1 cellular context compared by ENCODE assay signal in the genomic region with DNA sequence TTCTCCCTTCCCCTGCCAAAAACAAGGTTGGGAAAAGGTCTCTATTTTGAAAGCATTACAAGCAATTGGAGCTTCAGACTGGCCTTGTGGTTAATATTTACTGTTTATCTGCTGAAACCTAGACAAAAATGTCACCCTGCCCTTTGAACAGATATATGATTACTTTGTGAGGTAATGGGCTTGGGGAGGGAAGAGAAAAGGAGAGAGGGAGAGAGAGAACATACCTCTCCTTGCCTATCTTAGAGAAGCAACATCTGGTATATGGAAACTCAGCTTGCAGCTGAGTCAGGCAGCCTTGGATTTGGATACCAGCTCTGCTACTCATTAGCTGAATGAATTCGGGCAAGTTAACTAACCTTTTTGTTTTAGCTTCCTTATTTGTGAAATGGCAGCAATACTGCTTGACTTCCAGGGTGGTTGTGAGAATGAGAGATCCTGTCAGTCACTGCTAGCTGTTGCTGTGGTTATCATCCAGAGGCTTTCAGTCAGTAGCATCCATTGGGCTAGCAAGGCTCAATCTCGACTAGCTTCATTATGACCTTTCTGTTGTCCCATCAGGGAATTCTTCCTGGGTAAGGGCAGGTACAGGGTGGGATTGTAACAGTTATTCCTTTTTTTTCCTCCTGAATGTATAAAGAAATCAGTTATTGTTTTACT.
TF ChIP-seq lines count a peak whose summit lies in the region.

No MANE protein-coding gene starts in this region.

TF ChIP-seq in HepG2, 621 proteins besides CTCF, POLR2A, EP300 and RAD21 (continued from another document and continues in another):
- TF ChIP-seq, protein P1, sequence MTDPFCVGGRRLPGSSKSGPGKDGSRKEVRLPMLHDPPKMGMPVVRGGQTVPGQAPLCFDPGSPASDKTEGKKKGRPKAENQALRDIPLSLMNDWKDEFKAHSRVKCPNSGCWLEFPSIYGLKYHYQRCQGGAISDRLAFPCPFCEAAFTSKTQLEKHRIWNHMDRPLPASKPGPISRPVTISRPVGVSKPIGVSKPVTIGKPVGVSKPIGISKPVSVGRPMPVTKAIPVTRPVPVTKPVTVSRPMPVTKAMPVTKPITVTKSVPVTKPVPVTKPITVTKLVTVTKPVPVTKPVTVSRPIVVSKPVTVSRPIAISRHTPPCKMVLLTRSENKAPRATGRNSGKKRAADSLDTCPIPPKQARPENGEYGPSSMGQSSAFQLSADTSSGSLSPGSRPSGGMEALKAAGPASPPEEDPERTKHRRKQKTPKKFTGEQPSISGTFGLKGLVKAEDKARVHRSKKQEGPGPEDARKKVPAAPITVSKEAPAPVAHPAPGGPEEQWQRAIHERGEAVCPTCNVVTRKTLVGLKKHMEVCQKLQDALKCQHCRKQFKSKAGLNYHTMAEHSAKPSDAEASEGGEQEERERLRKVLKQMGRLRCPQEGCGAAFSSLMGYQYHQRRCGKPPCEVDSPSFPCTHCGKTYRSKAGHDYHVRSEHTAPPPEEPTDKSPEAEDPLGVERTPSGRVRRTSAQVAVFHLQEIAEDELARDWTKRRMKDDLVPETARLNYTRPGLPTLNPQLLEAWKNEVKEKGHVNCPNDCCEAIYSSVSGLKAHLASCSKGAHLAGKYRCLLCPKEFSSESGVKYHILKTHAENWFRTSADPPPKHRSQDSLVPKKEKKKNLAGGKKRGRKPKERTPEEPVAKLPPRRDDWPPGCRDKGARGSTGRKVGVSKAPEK (CRISPR knock-in tag; IDR thresholded peaks at IDR 0.05; ENCODE audit: borderline replicate concordance): no peak
- TF ChIP-seq DMAP1 (CRISPR knock-in tag; IDR thresholded peaks at IDR 0.05) (no peak), ZNF660 (CRISPR knock-in tag; IDR thresholded peaks at IDR 0.05; ENCODE audit: borderline replicate concordance, low read depth) (no peak), FOXA3 (CRISPR knock-in tag; IDR thresholded peaks at IDR 0.05) (peak; percentile 87), HMG20A (CRISPR knock-in tag; IDR thresholded peaks at IDR 0.05; ENCODE audit: borderline replicate concordance) (peak; percentile 68; the same call in 1 of the 2 replicates), SIN3B (IDR thresholded peaks at IDR 0.05; ENCODE audit: low read length) (no peak), PRMT3 (CRISPR knock-in tag; IDR thresholded peaks at IDR 0.05; ENCODE audit: borderline replicate concordance, low read depth) (no peak), AKAP8 (CRISPR knock-in tag; IDR thresholded peaks at IDR 0.05) (no peak), ZNF331 (CRISPR knock-in tag; IDR thresholded peaks at IDR 0.05) (0 out of 2 replicates have a peak, but pooled peaks have one; percentile 18), ONECUT2 (CRISPR knock-in tag; IDR thresholded peaks at IDR 0.05) (peak; percentile 68), ATRX (CRISPR knock-in tag; IDR thresholded peaks at IDR 0.05; ENCODE audit: borderline replicate concordance) (no peak), ZFP36L2 (CRISPR knock-in tag; IDR thresholded peaks at IDR 0.05) (no peak), ZNF354B (CRISPR knock-in tag; IDR thresholded peaks at IDR 0.05) (no peak), ZFP37 (CRISPR knock-in tag; IDR thresholded peaks at IDR 0.05; ENCODE audit: borderline replicate concordance) (no peak), TCF7 (IDR thresholded peaks at IDR 0.05; ENCODE audit: low read depth) (peak; percentile 65), ZNF777 (CRISPR knock-in tag; IDR thresholded peaks at IDR 0.05) (no peak), KDM4B (CRISPR knock-in tag; IDR thresholded peaks at IDR 0.05) (no peak; the same call in 1 of the 2 replicates), HNF4G (IDR thresholded peaks at IDR 0.05; ENCODE audit: borderline replicate concordance, low read depth, low read length) (peak; percentile 62), HNF4G (CRISPR knock-in tag; IDR thresholded peaks at IDR 0.05; ENCODE audit: borderline replicate concordance, low read depth) (no peak), FOXK2 (IDR thresholded peaks at IDR 0.05) (0 out of 2 replicates have a peak, but pooled peaks have one; percentile 25), ZNF549 (CRISPR knock-in tag; IDR thresholded peaks at IDR 0.05) (no peak), ZNF34 (CRISPR knock-in tag; IDR thresholded peaks at IDR 0.05; ENCODE audit: borderline replicate concordance) (no peak), ZNF605 (CRISPR knock-in tag; IDR thresholded peaks at IDR 0.05) (no peak), SAP130 (CRISPR knock-in tag; IDR thresholded peaks at IDR 0.05; ENCODE audit: low read depth) (peak; percentile 87), HMGA1 (CRISPR knock-in tag; conservative IDR thresholded peaks at IDR 0.05) (no peak), MED13 (CRISPR knock-in tag; IDR thresholded peaks at IDR 0.05) (peak; percentile 60; the same call in 1 of the 2 replicates), NCOA2 (CRISPR knock-in tag; IDR thresholded peaks at IDR 0.05) (peak; percentile 88), NFKBIZ (CRISPR knock-in tag; IDR thresholded peaks at IDR 0.05) (no peak)
- TF ChIP-seq, protein P2, sequence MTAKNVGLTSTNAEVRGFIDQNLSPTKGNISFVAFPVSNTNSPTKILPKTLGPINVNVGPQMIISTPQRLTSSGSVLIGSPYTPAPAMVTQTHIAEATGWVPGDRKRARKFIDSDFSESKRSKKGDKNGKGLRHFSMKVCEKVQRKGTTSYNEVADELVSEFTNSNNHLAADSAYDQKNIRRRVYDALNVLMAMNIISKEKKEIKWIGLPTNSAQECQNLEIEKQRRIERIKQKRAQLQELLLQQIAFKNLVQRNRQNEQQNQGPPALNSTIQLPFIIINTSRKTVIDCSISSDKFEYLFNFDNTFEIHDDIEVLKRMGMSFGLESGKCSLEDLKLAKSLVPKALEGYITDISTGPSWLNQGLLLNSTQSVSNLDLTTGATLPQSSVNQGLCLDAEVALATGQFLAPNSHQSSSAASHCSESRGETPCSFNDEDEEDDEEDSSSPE (CRISPR knock-in tag; IDR thresholded peaks at IDR 0.05): no peak
- TF ChIP-seq, protein P3, sequence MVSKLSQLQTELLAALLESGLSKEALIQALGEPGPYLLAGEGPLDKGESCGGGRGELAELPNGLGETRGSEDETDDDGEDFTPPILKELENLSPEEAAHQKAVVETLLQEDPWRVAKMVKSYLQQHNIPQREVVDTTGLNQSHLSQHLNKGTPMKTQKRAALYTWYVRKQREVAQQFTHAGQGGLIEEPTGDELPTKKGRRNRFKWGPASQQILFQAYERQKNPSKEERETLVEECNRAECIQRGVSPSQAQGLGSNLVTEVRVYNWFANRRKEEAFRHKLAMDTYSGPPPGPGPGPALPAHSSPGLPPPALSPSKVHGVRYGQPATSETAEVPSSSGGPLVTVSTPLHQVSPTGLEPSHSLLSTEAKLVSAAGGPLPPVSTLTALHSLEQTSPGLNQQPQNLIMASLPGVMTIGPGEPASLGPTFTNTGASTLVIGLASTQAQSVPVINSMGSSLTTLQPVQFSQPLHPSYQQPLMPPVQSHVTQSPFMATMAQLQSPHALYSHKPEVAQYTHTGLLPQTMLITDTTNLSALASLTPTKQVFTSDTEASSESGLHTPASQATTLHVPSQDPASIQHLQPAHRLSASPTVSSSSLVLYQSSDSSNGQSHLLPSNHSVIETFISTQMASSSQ (IDR thresholded peaks at IDR 0.05; ENCODE audit: low read depth): peak; percentile 91
- TF ChIP-seq, protein P3 (CRISPR knock-in tag; IDR thresholded peaks at IDR 0.05; ENCODE audit: borderline replicate concordance): peak; percentile 94
- TF ChIP-seq, protein P4, sequence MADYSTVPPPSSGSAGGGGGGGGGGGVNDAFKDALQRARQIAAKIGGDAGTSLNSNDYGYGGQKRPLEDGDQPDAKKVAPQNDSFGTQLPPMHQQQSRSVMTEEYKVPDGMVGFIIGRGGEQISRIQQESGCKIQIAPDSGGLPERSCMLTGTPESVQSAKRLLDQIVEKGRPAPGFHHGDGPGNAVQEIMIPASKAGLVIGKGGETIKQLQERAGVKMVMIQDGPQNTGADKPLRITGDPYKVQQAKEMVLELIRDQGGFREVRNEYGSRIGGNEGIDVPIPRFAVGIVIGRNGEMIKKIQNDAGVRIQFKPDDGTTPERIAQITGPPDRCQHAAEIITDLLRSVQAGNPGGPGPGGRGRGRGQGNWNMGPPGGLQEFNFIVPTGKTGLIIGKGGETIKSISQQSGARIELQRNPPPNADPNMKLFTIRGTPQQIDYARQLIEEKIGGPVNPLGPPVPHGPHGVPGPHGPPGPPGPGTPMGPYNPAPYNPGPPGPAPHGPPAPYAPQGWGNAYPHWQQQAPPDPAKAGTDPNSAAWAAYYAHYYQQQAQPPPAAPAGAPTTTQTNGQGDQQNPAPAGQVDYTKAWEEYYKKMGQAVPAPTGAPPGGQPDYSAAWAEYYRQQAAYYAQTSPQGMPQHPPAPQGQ (CRISPR knock-in tag; IDR thresholded peaks at IDR 0.05; ENCODE audit: borderline replicate concordance): no peak
- TF ChIP-seq, protein P5, sequence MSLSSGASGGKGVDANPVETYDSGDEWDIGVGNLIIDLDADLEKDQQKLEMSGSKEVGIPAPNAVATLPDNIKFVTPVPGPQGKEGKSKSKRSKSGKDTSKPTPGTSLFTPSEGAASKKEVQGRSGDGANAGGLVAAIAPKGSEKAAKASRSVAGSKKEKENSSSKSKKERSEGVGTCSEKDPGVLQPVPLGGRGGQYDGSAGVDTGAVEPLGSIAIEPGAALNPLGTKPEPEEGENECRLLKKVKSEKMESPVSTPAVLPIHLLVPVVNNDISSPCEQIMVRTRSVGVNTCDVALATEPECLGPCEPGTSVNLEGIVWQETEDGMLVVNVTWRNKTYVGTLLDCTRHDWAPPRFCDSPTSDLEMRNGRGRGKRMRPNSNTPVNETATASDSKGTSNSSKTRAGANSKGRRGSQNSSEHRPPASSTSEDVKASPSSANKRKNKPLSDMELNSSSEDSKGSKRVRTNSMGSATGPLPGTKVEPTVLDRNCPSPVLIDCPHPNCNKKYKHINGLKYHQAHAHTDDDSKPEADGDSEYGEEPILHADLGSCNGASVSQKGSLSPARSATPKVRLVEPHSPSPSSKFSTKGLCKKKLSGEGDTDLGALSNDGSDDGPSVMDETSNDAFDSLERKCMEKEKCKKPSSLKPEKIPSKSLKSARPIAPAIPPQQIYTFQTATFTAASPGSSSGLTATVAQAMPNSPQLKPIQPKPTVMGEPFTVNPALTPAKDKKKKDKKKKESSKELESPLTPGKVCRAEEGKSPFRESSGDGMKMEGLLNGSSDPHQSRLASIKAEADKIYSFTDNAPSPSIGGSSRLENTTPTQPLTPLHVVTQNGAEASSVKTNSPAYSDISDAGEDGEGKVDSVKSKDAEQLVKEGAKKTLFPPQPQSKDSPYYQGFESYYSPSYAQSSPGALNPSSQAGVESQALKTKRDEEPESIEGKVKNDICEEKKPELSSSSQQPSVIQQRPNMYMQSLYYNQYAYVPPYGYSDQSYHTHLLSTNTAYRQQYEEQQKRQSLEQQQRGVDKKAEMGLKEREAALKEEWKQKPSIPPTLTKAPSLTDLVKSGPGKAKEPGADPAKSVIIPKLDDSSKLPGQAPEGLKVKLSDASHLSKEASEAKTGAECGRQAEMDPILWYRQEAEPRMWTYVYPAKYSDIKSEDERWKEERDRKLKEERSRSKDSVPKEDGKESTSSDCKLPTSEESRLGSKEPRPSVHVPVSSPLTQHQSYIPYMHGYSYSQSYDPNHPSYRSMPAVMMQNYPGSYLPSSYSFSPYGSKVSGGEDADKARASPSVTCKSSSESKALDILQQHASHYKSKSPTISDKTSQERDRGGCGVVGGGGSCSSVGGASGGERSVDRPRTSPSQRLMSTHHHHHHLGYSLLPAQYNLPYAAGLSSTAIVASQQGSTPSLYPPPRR (CRISPR knock-in tag; IDR thresholded peaks at IDR 0.05; ENCODE audit: borderline replicate concordance): peak; percentile 88
- TF ChIP-seq, protein P6, sequence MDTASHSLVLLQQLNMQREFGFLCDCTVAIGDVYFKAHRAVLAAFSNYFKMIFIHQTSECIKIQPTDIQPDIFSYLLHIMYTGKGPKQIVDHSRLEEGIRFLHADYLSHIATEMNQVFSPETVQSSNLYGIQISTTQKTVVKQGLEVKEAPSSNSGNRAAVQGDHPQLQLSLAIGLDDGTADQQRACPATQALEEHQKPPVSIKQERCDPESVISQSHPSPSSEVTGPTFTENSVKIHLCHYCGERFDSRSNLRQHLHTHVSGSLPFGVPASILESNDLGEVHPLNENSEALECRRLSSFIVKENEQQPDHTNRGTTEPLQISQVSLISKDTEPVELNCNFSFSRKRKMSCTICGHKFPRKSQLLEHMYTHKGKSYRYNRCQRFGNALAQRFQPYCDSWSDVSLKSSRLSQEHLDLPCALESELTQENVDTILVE (CRISPR knock-in tag; IDR thresholded peaks at IDR 0.05): 0 out of 2 replicates have a peak, but pooled peaks have one; percentile 72
- TF ChIP-seq, protein P7, sequence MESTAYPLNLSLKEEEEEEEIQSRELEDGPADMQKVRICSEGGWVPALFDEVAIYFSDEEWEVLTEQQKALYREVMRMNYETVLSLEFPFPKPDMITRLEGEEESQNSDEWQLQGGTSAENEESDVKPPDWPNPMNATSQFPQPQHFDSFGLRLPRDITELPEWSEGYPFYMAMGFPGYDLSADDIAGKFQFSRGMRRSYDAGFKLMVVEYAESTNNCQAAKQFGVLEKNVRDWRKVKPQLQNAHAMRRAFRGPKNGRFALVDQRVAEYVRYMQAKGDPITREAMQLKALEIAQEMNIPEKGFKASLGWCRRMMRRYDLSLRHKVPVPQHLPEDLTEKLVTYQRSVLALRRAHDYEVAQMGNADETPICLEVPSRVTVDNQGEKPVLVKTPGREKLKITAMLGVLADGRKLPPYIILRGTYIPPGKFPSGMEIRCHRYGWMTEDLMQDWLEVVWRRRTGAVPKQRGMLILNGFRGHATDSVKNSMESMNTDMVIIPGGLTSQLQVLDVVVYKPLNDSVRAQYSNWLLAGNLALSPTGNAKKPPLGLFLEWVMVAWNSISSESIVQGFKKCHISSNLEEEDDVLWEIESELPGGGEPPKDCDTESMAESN (CRISPR knock-in tag; conservative IDR thresholded peaks at IDR 0.05): no peak
- TF ChIP-seq, protein P8, sequence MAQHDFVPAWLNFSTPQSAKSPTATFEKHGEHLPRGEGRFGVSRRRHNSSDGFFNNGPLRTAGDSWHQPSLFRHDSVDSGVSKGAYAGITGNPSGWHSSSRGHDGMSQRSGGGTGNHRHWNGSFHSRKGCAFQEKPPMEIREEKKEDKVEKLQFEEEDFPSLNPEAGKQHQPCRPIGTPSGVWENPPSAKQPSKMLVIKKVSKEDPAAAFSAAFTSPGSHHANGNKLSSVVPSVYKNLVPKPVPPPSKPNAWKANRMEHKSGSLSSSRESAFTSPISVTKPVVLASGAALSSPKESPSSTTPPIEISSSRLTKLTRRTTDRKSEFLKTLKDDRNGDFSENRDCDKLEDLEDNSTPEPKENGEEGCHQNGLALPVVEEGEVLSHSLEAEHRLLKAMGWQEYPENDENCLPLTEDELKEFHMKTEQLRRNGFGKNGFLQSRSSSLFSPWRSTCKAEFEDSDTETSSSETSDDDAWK (CRISPR knock-in tag; IDR thresholded peaks at IDR 0.05): no peak
